ENCODE assay signal across 10 cellular contexts in the genomic region with DNA sequence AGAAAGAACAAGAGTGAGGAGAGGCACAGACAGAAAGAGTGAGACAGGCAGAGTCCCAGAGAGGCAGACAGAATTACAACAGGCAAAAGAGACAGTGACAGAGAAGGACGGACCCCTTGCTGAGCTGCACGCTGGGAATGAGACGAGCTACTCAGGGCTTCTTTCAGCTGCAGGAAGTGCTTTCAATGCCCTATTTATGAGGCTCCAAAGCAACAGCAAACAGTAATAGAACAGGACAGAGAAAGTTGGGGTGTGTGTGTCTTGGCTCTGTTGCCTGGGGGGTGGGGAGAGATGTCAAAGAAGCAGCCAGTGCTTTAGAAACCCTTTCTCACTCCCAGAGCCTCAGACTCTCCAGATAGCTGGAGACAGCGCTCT. TPM values are rescaled to one million over a fixed set of nuclear protein-coding genes. Genes with fewer than 3 reads are reported as not detected.
DNase-seq lines count a peak whose midpoint lies in the region; ATAC-seq and TF ChIP-seq lines count a peak whose summit lies in the region.
"Had no signal": no experiment of that assay in that cellular context is flagged by ENCODE, and none has a peak within 500 bp of the region (broad histone marks: within the 10 kb centered on the region; RNA-seq: fewer than 3 reads in every experiment).

No MANE protein-coding gene starts in this region.

- intact Hi-C loops in right cardiac atrium (cut with DNase I), result no loop called here

- TF ChIP-seq CTCF in VCaP (conservative IDR thresholded peaks at IDR 0.05), result no peak
- no peak for TF ChIP-seq CTCF in osteocyte (IDR thresholded peaks at IDR 0.05)

- H3K27ac Mint-ChIP-seq in osteocyte (ENCODE audit: unreplicated experiment), result peak overlapping the region; percentile 86

- 44% methylated on average over 4 of the region's 4 CpGs for WGBS in right cardiac atrium

- no peaks in the 10 kb centered on the region for H3K36me3 Mint-ChIP-seq in osteocyte (ENCODE audit: unreplicated experiment)

- H3K9me3 Mint-ChIP-seq in osteocyte (ENCODE audit: unreplicated experiment), result no peaks in the 10 kb centered on the region

- H3K27me3 ChIP-seq in right cardiac atrium (ENCODE audit: control insufficient read depth, insufficient read depth), result no peaks in the 10 kb centered on the region

- H3K27ac ChIP-seq in VCaP, result peak overlapping the region; percentile 49; the same call in 1 of the 2 replicates
- peak overlapping the region; percentile 79 for H3K27ac ChIP-seq in right cardiac atrium (ENCODE audit: low read length)

- H3K27me3 Mint-ChIP-seq in osteocyte (ENCODE audit: unreplicated experiment), result no peaks in the 10 kb centered on the region

- peak overlapping the region; percentile 50 for H3K4me3 Mint-ChIP-seq in osteocyte (ENCODE audit: unreplicated experiment)

- DNase-seq in G401 (ENCODE audit: low spot score) (peak; percentile 61), right cardiac atrium (no peak), osteocyte (ENCODE audit: extremely low spot score, unreplicated experiment) (no peak), hepatic stellate cell (ENCODE audit: low spot score) (no peak), GDM1 (lab: John Stamatoyannopoulos, UW) (no peak)
- DNase-seq: activated CD4-positive, CD25-positive, alpha-beta regulatory T cell had no signal

- peaks cover 4% of the 10 kb centered on the region for H3K4me1 ChIP-seq in right cardiac atrium (ENCODE audit: control insufficient read depth, insufficient read depth, low read length)

- ATAC-seq in right cardiac atrium (peak; percentile 3 to 22), GM21619 (IDR thresholded peaks at IDR 0.05; ENCODE audit: unreplicated experiment) (no peak), GM21390 (IDR thresholded peaks at IDR 0.05; ENCODE audit: unreplicated experiment) (no peak)

- H3K4me1 Mint-ChIP-seq in osteocyte (ENCODE audit: unreplicated experiment), result peaks cover 28% of the 10 kb centered on the region

- peak overlapping the region; percentile 56 for H3K4me3 ChIP-seq in right cardiac atrium (ENCODE audit: low read length)

- in situ Hi-C loops in G401 (cut with HindIII; ENCODE audit: low sequenced_read_pairs), result no loop called here

- H3K9me3 ChIP-seq in right cardiac atrium (ENCODE audit: control insufficient read depth, low read length), result no peaks in the 10 kb centered on the region

RNA-seq across cellular contexts. Expression of a gene that starts 0.5 kb away (rescaled TPM):
- total RNA-seq in G401 (2014; rRNA removed; shearing (Covaris generic)), result 0.12 TPM in 1 of 2 replicates, not detected in the other
- total RNA-seq in right cardiac atrium (10 to 100 TPM; 13.7 to 33.7 (median 17.3) TPM), osteocyte (5.0 and 5.4 TPM in 2 replicates)
- 18.6 TPM for polyA plus RNA-seq in right cardiac atrium
- total RNA-seq: glomerular endothelial cell had no signal

Comparison
In these comparisons a context has a peak if more than half of its experiments do, and no peak if none do; other contexts are left out.
1. ATAC-seq: peak in right cardiac atrium (2 of 2); none in GM21619 (single experiment) and GM21390 (single experiment).